1 cellular context compared by ENCODE assay signal in genomic region chr18:13233746-13234527, GRCh38.
TF ChIP-seq lines count a peak whose summit lies in the region.

No MANE protein-coding gene starts in this region.

TF ChIP-seq in IMR-90, 13 proteins besides CTCF, POLR2A, EP300 and RAD21:
- no peak for TF ChIP-seq ELK1 (IDR thresholded peaks at IDR 0.05; ENCODE audit: borderline replicate concordance, low read depth, low read length)
